20 cellular contexts compared by ENCODE assay signal in the genomic region with DNA sequence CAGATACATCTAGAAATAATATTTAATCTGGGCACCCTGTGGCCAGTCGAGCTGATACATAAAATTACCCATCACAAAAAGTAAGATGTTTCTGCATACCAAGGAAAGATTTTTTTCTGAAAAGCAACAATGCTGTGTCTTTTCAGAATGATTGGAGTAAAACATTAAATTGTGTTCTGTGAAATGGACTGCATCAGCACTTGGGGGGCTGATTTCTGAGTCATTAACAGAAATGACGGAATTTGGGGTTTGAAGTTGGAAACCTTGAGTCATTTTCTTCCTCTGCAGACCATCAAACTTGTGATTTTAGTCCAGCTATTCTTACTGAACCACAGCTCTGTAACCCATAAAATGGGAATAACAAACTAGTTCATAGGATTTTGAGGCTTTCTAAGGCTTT.
DNase-seq lines count a peak whose midpoint lies in the region; ATAC-seq and TF ChIP-seq lines count a peak whose summit lies in the region.
"Had no signal": no experiment of that assay in that cellular context is flagged by ENCODE, and none has a peak within 500 bp of the region (broad histone marks: within the 10 kb centered on the region; RNA-seq: fewer than 3 reads in every experiment).

No MANE protein-coding gene starts in this region.

- peak; percentile 28 for DNase-seq in ELR (ENCODE audit: low read depth)
- DNase-seq in glomerular visceral epithelial cell (ENCODE audit: extremely low spot score): peak; percentile 45
- DNase-seq in renal cortical epithelial cell (ENCODE audit: low read depth): peak; percentile 99
- DNase-seq in activated CD4-positive, alpha-beta T cell treated with anti-CD3 and anti-CD28 coated beads for 48 hours: no peak
- DNase-seq in GM23338 (ENCODE audit: low spot score): no peak
- DNase-seq in NCI-H2081 (lab: John Stamatoyannopoulos, UW): no peak
- DNase-seq: ACHN; BE2C; CD4-positive, alpha-beta T cell; DMS79; H9; KG1; NCI-H1436; NCI-H2029; NCI-H774; Right ventricle myocardium superior had no signal

- H4K20me1 ChIP-seq in OCI-LY3 (ENCODE audit: insufficient read depth, low read length): no peaks in the 10 kb centered on the region
- no peaks in the 10 kb centered on the region for H4K20me1 ChIP-seq in GM23338 (replicated peaks; ENCODE audit: insufficient read depth)

- H3K4me3 Mint-ChIP-seq in GM23338: no peak overlapping the region
- H3K4me3 Mint-ChIP-seq: CD4-positive, alpha-beta T cell; H9 had no signal

- H3F3A ChIP-seq in GM23338 (replicated peaks; ENCODE audit: low read depth): no peaks in the 10 kb centered on the region

- peaks cover 18% of the 10 kb centered on the region for H3K9me2 ChIP-seq in GM23338 (ENCODE audit: insufficient read depth)

- H3K36me3 Mint-ChIP-seq in GM23338 (ENCODE audit: low read depth): peaks cover 19% of the 10 kb centered on the region

- ATAC-seq in HG02623 (IDR thresholded peaks at IDR 0.05; ENCODE audit: unreplicated experiment) (no peak), GM23338 (no peak)
- ATAC-seq: Panc1 had no signal

- H3K27ac ChIP-seq in OCI-LY3 (ENCODE audit: low read length) (peak overlapping the region; percentile 74), GM23338 (ENCODE audit: low read depth) (no peak overlapping the region)
- H3K27ac ChIP-seq: SK-N-MC had no signal

- H2AFZ ChIP-seq in OCI-LY3 (ENCODE audit: low read depth, low read length) (no peak overlapping the region), GM23338 (no peak overlapping the region)

- H3K36me3 ChIP-seq in OCI-LY3 (replicated peaks; ENCODE audit: low read depth, low read length) (peaks cover 1% of the 10 kb centered on the region), GM23338 (ENCODE audit: insufficient read depth) (no peaks in the 10 kb centered on the region)
- H3K36me3 ChIP-seq: BE2C had no signal

- 0 out of 2 replicates have a peak, but pooled peaks cover 2% of the 10 kb centered on the region for H3K9me3 ChIP-seq in OCI-LY3 (ENCODE audit: insufficient read depth, low read length)
- H3K9me3 ChIP-seq: BE2C had no signal

- H3K4me1 ChIP-seq in OCI-LY3 (ENCODE audit: low read length): peaks cover 53% of the 10 kb centered on the region
- H3K4me1 ChIP-seq in GM23338 (ENCODE audit: insufficient read depth): no peaks in the 10 kb centered on the region
- H3K4me1 ChIP-seq: BE2C had no signal

- H3K9ac ChIP-seq in OCI-LY3 (ENCODE audit: low read length): no peak overlapping the region

- H3K79me2 ChIP-seq in OCI-LY3 (ENCODE audit: low read length): no peaks in the 10 kb centered on the region
- H3K79me2 ChIP-seq in GM23338 (replicated peaks; ENCODE audit: insufficient read depth): no peaks in the 10 kb centered on the region

- TF ChIP-seq CTCF in OCI-LY3 (IDR thresholded peaks at IDR 0.05; ENCODE audit: low read depth, low read length): no peak
- no peak for TF ChIP-seq CTCF in GM23338 (conservative IDR thresholded peaks at IDR 0.05; ENCODE audit: low read depth in 2 of 2)

- H3K27me3 ChIP-seq in OCI-LY3 (ENCODE audit: low read depth, low read length) (no peaks in the 10 kb centered on the region), GM23338 (ENCODE audit: insufficient read depth) (no peaks in the 10 kb centered on the region)
- H3K27me3 ChIP-seq: BE2C had no signal

- peaks cover 20% of the 10 kb centered on the region for H3K9me3 Mint-ChIP-seq in GM23338
- H3K9me3 Mint-ChIP-seq: CD4-positive, alpha-beta T cell had no signal

- no peaks in the 10 kb centered on the region for H3K27me3 Mint-ChIP-seq in GM23338 (ENCODE audit: insufficient read depth, low read depth, poor library complexity)
- H3K27me3 Mint-ChIP-seq: CD4-positive, alpha-beta T cell had no signal

- H3K4me3 ChIP-seq in OCI-LY3 (ENCODE audit: low read length) (no peak overlapping the region), GM23338 (no peak overlapping the region)
- H3K4me3 ChIP-seq: SK-N-MC had no signal

- no peak overlapping the region for H3K27ac Mint-ChIP-seq in GM23338
- H3K27ac Mint-ChIP-seq: CD4-positive, alpha-beta T cell had no signal

- peak overlapping the region; percentile 38 for H3K4me2 ChIP-seq in OCI-LY3 (ENCODE audit: low read length)
- no peak overlapping the region for H3K4me2 ChIP-seq in GM23338

- no peaks in the 10 kb centered on the region; the same call in 1 of the 3 replicates for H3K4me1 Mint-ChIP-seq in GM23338

TF ChIP-seq in GM23338, 12 proteins besides CTCF, POLR2A, EP300 and RAD21 (continues in another document):
- TF ChIP-seq, protein P1, sequence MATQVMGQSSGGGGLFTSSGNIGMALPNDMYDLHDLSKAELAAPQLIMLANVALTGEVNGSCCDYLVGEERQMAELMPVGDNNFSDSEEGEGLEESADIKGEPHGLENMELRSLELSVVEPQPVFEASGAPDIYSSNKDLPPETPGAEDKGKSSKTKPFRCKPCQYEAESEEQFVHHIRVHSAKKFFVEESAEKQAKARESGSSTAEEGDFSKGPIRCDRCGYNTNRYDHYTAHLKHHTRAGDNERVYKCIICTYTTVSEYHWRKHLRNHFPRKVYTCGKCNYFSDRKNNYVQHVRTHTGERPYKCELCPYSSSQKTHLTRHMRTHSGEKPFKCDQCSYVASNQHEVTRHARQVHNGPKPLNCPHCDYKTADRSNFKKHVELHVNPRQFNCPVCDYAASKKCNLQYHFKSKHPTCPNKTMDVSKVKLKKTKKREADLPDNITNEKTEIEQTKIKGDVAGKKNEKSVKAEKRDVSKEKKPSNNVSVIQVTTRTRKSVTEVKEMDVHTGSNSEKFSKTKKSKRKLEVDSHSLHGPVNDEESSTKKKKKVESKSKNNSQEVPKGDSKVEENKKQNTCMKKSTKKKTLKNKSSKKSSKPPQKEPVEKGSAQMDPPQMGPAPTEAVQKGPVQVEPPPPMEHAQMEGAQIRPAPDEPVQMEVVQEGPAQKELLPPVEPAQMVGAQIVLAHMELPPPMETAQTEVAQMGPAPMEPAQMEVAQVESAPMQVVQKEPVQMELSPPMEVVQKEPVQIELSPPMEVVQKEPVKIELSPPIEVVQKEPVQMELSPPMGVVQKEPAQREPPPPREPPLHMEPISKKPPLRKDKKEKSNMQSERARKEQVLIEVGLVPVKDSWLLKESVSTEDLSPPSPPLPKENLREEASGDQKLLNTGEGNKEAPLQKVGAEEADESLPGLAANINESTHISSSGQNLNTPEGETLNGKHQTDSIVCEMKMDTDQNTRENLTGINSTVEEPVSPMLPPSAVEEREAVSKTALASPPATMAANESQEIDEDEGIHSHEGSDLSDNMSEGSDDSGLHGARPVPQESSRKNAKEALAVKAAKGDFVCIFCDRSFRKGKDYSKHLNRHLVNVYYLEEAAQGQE (IDR thresholded peaks at IDR 0.05; ENCODE audit: unreplicated experiment): no peak
- TF ChIP-seq NANOG (IDR thresholded peaks at IDR 0.05; ENCODE audit: borderline replicate concordance) (no peak), STAT1 (IDR thresholded peaks at IDR 0.05; ENCODE audit: unreplicated experiment) (no peak), EZH2phosphoT487 (IDR thresholded peaks at IDR 0.05; ENCODE audit: unreplicated experiment) (no peak), EZH2 (IDR thresholded peaks at IDR 0.05; ENCODE audit: low read depth, unreplicated experiment) (no peak), JUNB (IDR thresholded peaks at IDR 0.05; ENCODE audit: unreplicated experiment) (no peak), ZNF114 (CRISPR knock-in tag; IDR thresholded peaks at IDR 0.05) (no peak), CREB1 (CRISPR knock-in tag; IDR thresholded peaks at IDR 0.05; ENCODE audit: low read depth) (no peak), POLR2AphosphoS5 (IDR thresholded peaks at IDR 0.05; ENCODE audit: low read depth) (no peak), ZNF331 (CRISPR knock-in tag; IDR thresholded peaks at IDR 0.05; ENCODE audit: low read depth) (no peak)
- TF ChIP-seq, protein P2, sequence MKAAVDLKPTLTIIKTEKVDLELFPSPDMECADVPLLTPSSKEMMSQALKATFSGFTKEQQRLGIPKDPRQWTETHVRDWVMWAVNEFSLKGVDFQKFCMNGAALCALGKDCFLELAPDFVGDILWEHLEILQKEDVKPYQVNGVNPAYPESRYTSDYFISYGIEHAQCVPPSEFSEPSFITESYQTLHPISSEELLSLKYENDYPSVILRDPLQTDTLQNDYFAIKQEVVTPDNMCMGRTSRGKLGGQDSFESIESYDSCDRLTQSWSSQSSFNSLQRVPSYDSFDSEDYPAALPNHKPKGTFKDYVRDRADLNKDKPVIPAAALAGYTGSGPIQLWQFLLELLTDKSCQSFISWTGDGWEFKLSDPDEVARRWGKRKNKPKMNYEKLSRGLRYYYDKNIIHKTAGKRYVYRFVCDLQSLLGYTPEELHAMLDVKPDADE (IDR thresholded peaks at IDR 0.05): no peak

Comparison
In these comparisons a context has a peak if more than half of its experiments do, and no peak if none do; other contexts are left out.
1. DNase-seq: peak in ELR (single experiment), glomerular visceral epithelial cell (single experiment) and renal cortical epithelial cell (single experiment); none in activated CD4-positive, alpha-beta T cell treated with anti-CD3 and anti-CD28 coated beads for 48 hours (single experiment), GM23338 (single experiment) and NCI-H2081 (0 of 2).